In genomic region chr14:35808658-35809563, GRCh38 we compare ENCODE assay signal across 8 cellular contexts. TPM values are rescaled to one million over a fixed set of nuclear protein-coding genes. Genes with fewer than 3 reads are reported as not detected.
A peak's percentile ranks its signal among the peaks of the same experiment; 100 is the strongest.
DNase-seq lines count a peak whose midpoint lies in the region; ATAC-seq, FAIRE-seq and TF ChIP-seq lines count a peak whose summit lies in the region.
"Not testable (repeated sequence)": the region's sequence is repeated elsewhere in the genome, so short reads cannot be mapped to it uniquely, and the experiment has no call there.

Gene RALGAPA1, minus strand, starts transcription at chr14:35809295. Its CDS starts 460 bp downstream, at chr14:35808835.

- in situ Hi-C loops in HepG2 (cut with HindIII; ENCODE audit: extremely low pct_ligation_motif_present, low pct_unique_long_range_greater_than_20kb): loop anchor here (25.0 kb wide), 1 partner anchor 672 kb away; no protein-coding TSS in a partner anchor

- 0 out of 4 replicates have a peak, but pooled peaks of 1 of the 2 experiments have one; percentile 37 for TF ChIP-seq EP300 in HepG2 (IDR thresholded peaks at IDR 0.05; ENCODE audit: low read depth in 2 of 2, low read length in 2 of 2)
- TF ChIP-seq EP300 in HepG2 (CRISPR knock-in tag; IDR thresholded peaks at IDR 0.05; ENCODE audit: borderline replicate concordance): peak; percentile 24

- peak within 1 kb of the TSS; percentile 25 for H2AFZ ChIP-seq in HepG2 (ENCODE audit: low read length)

- not testable (repeated sequence) for H3K36me3 ChIP-seq in HepG2 (replicated peaks in 1 of 2; ENCODE audit: control insufficient read depth in 1 of 2, insufficient read depth in 2 of 2, low read length in 2 of 2)

- peak within 1 kb of the TSS; percentile 88 for H3K27ac Mint-ChIP-seq in CD4-positive, alpha-beta T cell

- H3K36me3 Mint-ChIP-seq in CD4-positive, alpha-beta T cell (ENCODE audit: low read depth): peaks cover 11% of the 10 kb centered on the region

- peak within 1 kb of the TSS; percentile 99 for H3K4me3 Mint-ChIP-seq in CD4-positive, alpha-beta T cell

- CTCF ChIA-PET in CD4-positive, alpha-beta T cell (lab: Charles Lee): interaction anchor here (0.7 to 1.3 kb wide), 5 partner anchors 10 to 199 kb away, joined by 3 to 7 read pairs (median 3); partner anchors contain the start of gene BRMS1L
- CTCF ChIA-PET in HepG2 (lab: Yijun Ruan, JAX; ENCODE audit: low intra/inter-chr PET ratio, low total read pairs): not testable (repeated sequence)

- H4K20me1 ChIP-seq in HepG2 (ENCODE audit: insufficient read depth, low read length): not testable (repeated sequence)

- peak; percentile 78 for FAIRE-seq in HepG2 (lab: Jason Lieb, UNC)

- H3K9ac ChIP-seq in HepG2 (ENCODE audit: insufficient read depth, low read depth, low read length): peak within 1 kb of the TSS; percentile 95

- peak within 1 kb of the TSS; percentile 82 for H3K4me2 ChIP-seq in HepG2 (ENCODE audit: low read depth, low read length)

- TF ChIP-seq POLR2A in HepG2 (IDR thresholded peaks at IDR 0.05; ENCODE audit: insufficient read depth in 1 of 2, low read depth in 2 of 2, low read length in 2 of 2): peak; percentile 80 to 96

- not testable (repeated sequence) for H3K9me3 Mint-ChIP-seq in CD4-positive, alpha-beta T cell

- ATAC-seq in CD4-positive, alpha-beta T cell (ENCODE audit: poor library complexity): peak; percentile 94
- ATAC-seq in GM19397 (IDR thresholded peaks at IDR 0.05; ENCODE audit: unreplicated experiment) (peak; percentile 98), HG03571 (IDR thresholded peaks at IDR 0.05; ENCODE audit: unreplicated experiment) (peak; percentile 95), HepG2 (peak; percentile 97)

- H3K79me2 ChIP-seq in HepG2 (ENCODE audit: insufficient read depth, low read length): peaks cover 47% of the 10 kb centered on the region

- peaks cover 51% of the 10 kb centered on the region for H3K4me1 ChIP-seq in HepG2 (ENCODE audit: insufficient read depth, low read length)

- peak within 1 kb of the TSS; percentile 85 to 96 (median 86) for H3K4me3 ChIP-seq in HepG2 (replicated peaks in 1 of 3; ENCODE audit: insufficient read depth in 1 of 3, low read depth in 2 of 3, low read length in 3 of 3)

- not testable (repeated sequence) for H3K27me3 ChIP-seq in CD4-positive, alpha-beta T cell (ENCODE audit: control insufficient read depth, insufficient read depth, low read length); HepG2 (ENCODE audit: control insufficient read depth in 1 of 2, insufficient read depth in 2 of 2, low read length in 2 of 2)

- peak within 1 kb of the TSS; percentile 75 for H3K27ac ChIP-seq in CD4-positive, alpha-beta T cell (ENCODE audit: low read depth, low read length)
- peak within 1 kb of the TSS; percentile 89 for H3K27ac ChIP-seq in HepG2 (ENCODE audit: extremely low read length, insufficient read depth, low read length)

- not testable (repeated sequence) for BruUV-seq in HepG2 (replicated peaks; lab: Mats Ljungman, UMichigan)

- not testable (repeated sequence) for H3K9me3 ChIP-seq in CD4-positive, alpha-beta T cell (ENCODE audit: control insufficient read depth, low read length); HepG2 (ENCODE audit: low read length)

- H3K4me1 Mint-ChIP-seq in CD4-positive, alpha-beta T cell (ENCODE audit: low read depth): peaks cover 42% of the 10 kb centered on the region

- POLR2A ChIA-PET in CD4-positive, alpha-beta T cell (lab: Charles Lee): interaction anchor here (1.0 to 4.0 kb wide), 3 partner anchors 9 to 512 kb away, joined by 4 to 42 read pairs (median 4); partner anchors contain the start of genes BRMS1L and MBIP
- POLR2A ChIA-PET in HepG2 (lab: Yijun Ruan, JAX): interaction anchor here (1.0 to 3.9 kb wide), 9 partner anchors 8 to 935 kb away, joined by 3 to 81 read pairs (median 3); partner anchors contain the start of genes BRMS1L and FAM177A1

- under 1% methylated on average over 35 of the region's 64 CpGs for WGBS in HepG2 (ENCODE audit: low lambda C conversion rate)

- intact Hi-C loops in CD4-positive, alpha-beta T cell (cut with DNase I, micrococcal nuclease): loop anchor here (1.0 to 10.0 kb wide), 6 partner anchors 17 to 1274 kb away; partner anchors contain the start of genes BRMS1L (in 1 of the 2), EAPP (in 1 of the 2), NFKBIA (in 1 of the 2) and PPP2R3C (in 1 of the 2)
- intact Hi-C loops in HepG2 (cut with micrococcal nuclease; ENCODE audit: unreplicated experiment): loop anchor here (1.0 to 10.0 kb wide), 6 partner anchors 17 to 764 kb away; partner anchors contain the start of genes BRMS1L, FAM177A1, PPP2R3C and PRORP

- not testable (repeated sequence) for TF ChIP-seq CTCF in CD4-positive, alpha-beta T cell (IDR thresholded peaks at IDR 0.05)
- TF ChIP-seq CTCF in HepG2 (CRISPR knock-in tag; IDR thresholded peaks at IDR 0.05): peak; percentile 84

- H3K27me3 Mint-ChIP-seq in CD4-positive, alpha-beta T cell: not testable (repeated sequence)

- peak; percentile 93 for TF ChIP-seq RAD21 in HepG2 (CRISPR knock-in tag; IDR thresholded peaks at IDR 0.05)

- peak; percentile 85 to 96 (median 91) for DNase-seq in CD4-positive, alpha-beta T cell
- peak; percentile 93 for DNase-seq in NCI-H774 (lab: John Stamatoyannopoulos, UW)
- peak; percentile 90 for DNase-seq in activated CD4-positive, alpha-beta T cell treated with anti-CD3 and anti-CD28 coated beads, Interleukin-2, amount 50 U/mL, for 48 hours
- DNase-seq in dermis microvascular lymphatic vessel endothelial cell (ENCODE audit: low read depth in 2 of 2): peak; percentile 93 to 97
- DNase-seq in HepG2 (ENCODE audit: low spot score): peak; percentile 100
- DNase-seq in stimulated activated CD4-positive, alpha-beta T cell treated with anti-CD3 and anti-CD28 coated beads, Interleukin-4, amount 100 ng/mL, for 1 hour: peak; percentile 88

TF ChIP-seq in HepG2, 621 proteins besides CTCF, POLR2A, EP300 and RAD21 (continues in another document):
- peak; percentile 87; the same call in 1 of the 2 replicates for TF ChIP-seq SRY (CRISPR knock-in tag; IDR thresholded peaks at IDR 0.05)
- TF ChIP-seq ZNF225 (CRISPR knock-in tag; IDR thresholded peaks at IDR 0.05): peak; percentile 98

RNA-seq across cellular contexts. Expression of gene RALGAPA1, which starts in this region (rescaled TPM):
- total RNA-seq in CD4-positive, alpha-beta T cell: 10 to 100 TPM; 72.0 to 75.5 TPM
- total RNA-seq in dermis microvascular lymphatic vessel endothelial cell: 11.9 and 16.4 TPM in 2 replicates
- total RNA-seq in HepG2 (2016; rRNA removed; fragmentation: Illumina TruSeq; extraction: Trizol): 89.2 and 103 TPM in 2 replicates
- 67.7 and 82.5 TPM in 2 replicates for total RNA-seq in HepG2 (2016; cell fraction: cytosol; rRNA removed; fragmentation: Illumina TruSeq; extraction: Trizol; ENCODE audit: low read depth)
- total RNA-seq in HepG2 (2016; cell fraction: insoluble cytoplasmic fraction; rRNA removed; fragmentation: Illumina TruSeq; extraction: Trizol): 88.4 and 98.4 TPM in 2 replicates
- 66.2 and 85.5 TPM in 2 replicates for total RNA-seq in HepG2 (2016; cell fraction: membrane; rRNA removed; fragmentation: Illumina TruSeq; extraction: Trizol)
- 215 and 231 TPM in 2 replicates for total RNA-seq in HepG2 (2016; cell fraction: nucleus; rRNA removed; fragmentation: Illumina TruSeq; extraction: Trizol)
- polyA plus RNA-seq in HepG2 (2011; rRNA removed): 58.2 and 65.0 TPM in 2 replicates
- polyA plus RNA-seq in HepG2 (2011; cell fraction: cytosol; rRNA removed): 20.3 and 33.5 TPM in 2 replicates
- 72.7 and 78.9 TPM in 2 replicates for polyA plus RNA-seq in HepG2 (2011; cell fraction: nucleus; rRNA removed)
- 49.6 and 52.4 TPM in 2 replicates for polyA plus RNA-seq in HepG2 (2012)
- 4.1 TPM in 2 replicates for polyA plus RNA-seq in HepG2 (2016; cell fraction: cytosol; fragmentation: Illumina TruSeq; extraction: Trizol; ENCODE audit: low read depth)
- 61.0 and 61.5 TPM in 2 replicates for polyA plus RNA-seq in HepG2 (2016; cell fraction: insoluble cytoplasmic fraction; fragmentation: Illumina TruSeq; extraction: Trizol; ENCODE audit: low read depth)
- polyA plus RNA-seq in HepG2 (2016; cell fraction: membrane; fragmentation: Illumina TruSeq; extraction: Trizol; ENCODE audit: low read depth): 8.3 and 9.4 TPM in 2 replicates
- 95.7 and 106 TPM in 2 replicates for polyA plus RNA-seq in HepG2 (2016; cell fraction: nucleus; fragmentation: Illumina TruSeq; extraction: Trizol; ENCODE audit: insufficient read depth, low read depth)
- 28.8 and 235 TPM in 2 replicates for polyA minus RNA-seq in HepG2 (2011; rRNA and poly(A)+ RNA removed; ENCODE audit: low replicate concordance)
- polyA minus RNA-seq in HepG2 (2011; cell fraction: cytosol; rRNA and poly(A)+ RNA removed): 103 and 117 TPM in 2 replicates
- polyA minus RNA-seq in HepG2 (2011; cell fraction: nucleus; rRNA and poly(A)+ RNA removed): 733 and 766 TPM in 2 replicates

Comparison
In these comparisons a context has a peak if more than half of its experiments do, and no peak if none do; other contexts are left out.
1. Peak in every context shown above with its lines: DNase-seq, ATAC-seq, H3K4me3 ChIP-seq and H3K27ac ChIP-seq.